ENCODE assay signal across 8 cellular contexts in genomic region chr16:30985401-30986128, GRCh38. TPM values are rescaled to one million over a fixed set of nuclear protein-coding genes. Genes with fewer than 3 reads are reported as not detected.
A peak's percentile ranks its signal among the peaks of the same experiment; 100 is the strongest.
DNase-seq lines count a peak whose midpoint lies in the region; ATAC-seq and TF ChIP-seq lines count a peak whose summit lies in the region.

No MANE protein-coding gene starts in this region.

- H3K4me2 ChIP-seq in skeletal muscle satellite cell (ENCODE audit: low read length): peak overlapping the region; percentile 83

- H3K9me3 ChIP-seq in HUES48 (ENCODE audit: control insufficient read depth, insufficient read depth, low read length) (no peaks in the 10 kb centered on the region), left ventricle myocardium inferior (replicated peaks) (no peaks in the 10 kb centered on the region), skeletal muscle satellite cell (replicated peaks; ENCODE audit: low read length) (no peaks in the 10 kb centered on the region)

- H3K4me1 ChIP-seq in HUES48 (ENCODE audit: control insufficient read depth, insufficient read depth, low read length) (peaks cover 3% of the 10 kb centered on the region; the same call in 1 of the 2 replicates), left ventricle myocardium inferior (peaks cover 20% of the 10 kb centered on the region), skeletal muscle satellite cell (ENCODE audit: control insufficient read depth, insufficient read depth, low read length) (peaks cover 12% of the 10 kb centered on the region)

- H3K36me3 ChIP-seq in HUES48 (ENCODE audit: control insufficient read depth, insufficient read depth, low read length) (peaks cover 31% of the 10 kb centered on the region), left ventricle myocardium inferior (peaks cover 29% of the 10 kb centered on the region), skeletal muscle satellite cell (ENCODE audit: insufficient read depth, low read length) (peaks cover 4% of the 10 kb centered on the region)

- H3K27ac ChIP-seq in HUES48 (ENCODE audit: low read depth, low read length): no peak overlapping the region
- H3K27ac ChIP-seq in left ventricle myocardium inferior (replicated peaks): peak overlapping the region; percentile 85

- DNase-seq in AG08395 (ENCODE audit: low spot score) (peak; percentile 75), SW480 (ENCODE audit: low spot score) (peak; percentile 83), left ventricle myocardium inferior (no peak), Kasumi-1 (lab: John Stamatoyannopoulos, UW) (no peak), GF-D8 (lab: John Stamatoyannopoulos, UW) (no peak)

- TF ChIP-seq CTCF in left ventricle myocardium inferior (IDR thresholded peaks at IDR 0.05; ENCODE audit: borderline replicate concordance): no peak

- no peak for ATAC-seq in HG03520 (IDR thresholded peaks at IDR 0.05; ENCODE audit: unreplicated experiment)

- intact Hi-C loops in left ventricle myocardium inferior (cut with micrococcal nuclease): loop anchor here (10.0 kb wide), 2 partner anchors 159 to 469 kb away; partner anchors contain the start of gene ARMC5

- H3K9ac ChIP-seq in HUES48 (ENCODE audit: low read depth, low read length) (no peak overlapping the region), skeletal muscle satellite cell (ENCODE audit: low read depth, low read length) (peak overlapping the region; percentile 51)

- H3K27me3 ChIP-seq in HUES48 (ENCODE audit: control insufficient read depth, insufficient read depth, low read length): no peaks in the 10 kb centered on the region
- no peaks in the 10 kb centered on the region for H3K27me3 ChIP-seq in left ventricle myocardium inferior (ENCODE audit: low read depth)
- no peaks in the 10 kb centered on the region for H3K27me3 ChIP-seq in skeletal muscle satellite cell (ENCODE audit: control insufficient read depth, insufficient read depth, low read length)

- H3K4me3 ChIP-seq in HUES48 (ENCODE audit: low read depth, low read length) (peak overlapping the region; percentile 49; the same call in 1 of the 2 replicates), left ventricle myocardium inferior (peak overlapping the region; percentile 72), skeletal muscle satellite cell (ENCODE audit: low read length) (peak overlapping the region; percentile 71)

RNA-seq across cellular contexts. Expression of gene HSD3B7, which starts 0.6 kb away (rescaled TPM):
- total RNA-seq in left ventricle myocardium inferior: 5.5 TPM
- total RNA-seq in skeletal muscle satellite cell (2012; rRNA removed): 67.4 and 120 TPM in 2 replicates

RNA-seq across cellular contexts. Expression of gene STX1B, which starts 24.9 kb away (rescaled TPM):
- total RNA-seq in left ventricle myocardium inferior: 0.77 TPM
- total RNA-seq in skeletal muscle satellite cell (2012; rRNA removed): 0.51 and 1.1 TPM in 2 replicates

RNA-seq across cellular contexts. Expression of gene SETD1A, which starts 28.0 kb away (rescaled TPM):
- 7.4 TPM for total RNA-seq in left ventricle myocardium inferior
- total RNA-seq in skeletal muscle satellite cell (2012; rRNA removed): 2.0 and 3.1 TPM in 2 replicates

RNA-seq across cellular contexts. Expression of gene ORAI3, which starts 36.7 kb away (rescaled TPM):
- total RNA-seq in left ventricle myocardium inferior: 12.2 TPM
- total RNA-seq in skeletal muscle satellite cell (2012; rRNA removed): 21.4 and 28.1 TPM in 2 replicates

RNA-seq across cellular contexts. Expression of gene STX4, which starts 47.8 kb away (rescaled TPM):
- total RNA-seq in left ventricle myocardium inferior: 43.1 TPM
- 12.9 and 19.5 TPM in 2 replicates for total RNA-seq in skeletal muscle satellite cell (2012; rRNA removed)

Comparison
In these comparisons a context has a peak if more than half of its experiments do, and no peak if none do; other contexts are left out.
1. DNase-seq: peak in AG08395 (single experiment) and SW480 (single experiment); none in left ventricle myocardium inferior (single experiment), Kasumi-1 (0 of 2) and GF-D8 (single experiment).
2. Peak in every context shown above with its lines, with median percentiles within 50 percentile points of each other: H3K4me3 ChIP-seq.